In the genomic region with DNA sequence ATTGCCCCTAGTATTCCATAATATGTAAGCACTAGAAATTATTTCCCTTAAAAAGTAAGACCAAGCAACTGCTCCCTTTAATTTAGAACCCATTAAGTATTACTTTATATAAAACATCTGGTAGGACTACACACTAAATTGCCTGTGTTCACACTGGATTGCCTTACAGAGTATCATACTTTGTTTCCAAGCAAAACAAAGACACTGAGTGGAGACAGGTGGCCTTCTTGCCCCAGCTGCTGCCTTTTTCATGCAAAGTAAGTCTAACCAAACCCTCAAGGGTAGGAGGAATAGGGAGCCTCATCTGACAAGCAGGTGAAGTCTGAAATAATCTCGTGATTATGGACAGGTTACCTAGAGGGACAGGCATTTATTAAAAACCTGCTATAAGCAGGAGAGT, we compare ENCODE assay signal across 10 cellular contexts.
A peak's percentile ranks its signal among the peaks of the same experiment; 100 is the strongest.
DNase-seq lines count a peak whose midpoint lies in the region; ATAC-seq and TF ChIP-seq lines count a peak whose summit lies in the region.
"Had no signal": no experiment of that assay in that cellular context is flagged by ENCODE, and none has a peak within 500 bp of the region (broad histone marks: within the 10 kb centered on the region; RNA-seq: fewer than 3 reads in every experiment).

No MANE protein-coding gene starts in this region.

- H3K9me2 ChIP-seq in OCI-LY1 (ENCODE audit: low read depth, low read length): no peaks in the 10 kb centered on the region

- H3K4me3 ChIP-seq in OCI-LY1 (ENCODE audit: low read depth, low read length, poor library complexity, severe bottlenecking): peak overlapping the region; percentile 30

- DNase-seq in activated CD4-positive, alpha-beta T cell treated with anti-CD3 and anti-CD28 coated beads, Interleukin-2, amount 50 U/mL, for 48 hours: no peak
- DNase-seq in RKO (ENCODE audit: low spot score) (no peak), C1 segment of cervical spinal cord (lab: John Stamatoyannopoulos, UW) (no peak)
- DNase-seq in activated naive CD8-positive, alpha-beta T cell treated with anti-CD3 and anti-CD28 coated beads for 36 hours: no peak
- DNase-seq: CD8-positive, alpha-beta memory T cell; right cardiac atrium had no signal

- no peaks in the 10 kb centered on the region for H3F3A ChIP-seq in OCI-LY1 (ENCODE audit: insufficient read depth, low read length)

- H3K4me1 Mint-ChIP-seq in activated naive CD8-positive, alpha-beta T cell treated with anti-CD3 and anti-CD28 coated beads for 36 hours: no peaks in the 10 kb centered on the region
- H3K4me1 Mint-ChIP-seq: CD8-positive, alpha-beta memory T cell had no signal

- no peaks in the 10 kb centered on the region for H3K36me3 ChIP-seq in OCI-LY1 (ENCODE audit: insufficient read depth, low read length)

- H3K4me2 ChIP-seq in OCI-LY1 (ENCODE audit: low read length): peak overlapping the region; percentile 59

- no peak overlapping the region for H3K4me3 Mint-ChIP-seq in activated naive CD8-positive, alpha-beta T cell treated with anti-CD3 and anti-CD28 coated beads for 36 hours
- H3K4me3 Mint-ChIP-seq: CD8-positive, alpha-beta memory T cell had no signal

- H3K9me3 ChIP-seq in OCI-LY1 (ENCODE audit: low read length): no peaks in the 10 kb centered on the region

- no peaks in the 10 kb centered on the region for H4K20me1 ChIP-seq in OCI-LY1 (ENCODE audit: insufficient read depth, low read length)

- H3K79me2 ChIP-seq in OCI-LY1 (ENCODE audit: insufficient read depth, low read length): no peaks in the 10 kb centered on the region

- H3K9ac ChIP-seq in OCI-LY1 (ENCODE audit: low read length): peak overlapping the region; percentile 49

- peaks cover 27% of the 10 kb centered on the region for H3K27me3 Mint-ChIP-seq in activated naive CD8-positive, alpha-beta T cell treated with anti-CD3 and anti-CD28 coated beads for 36 hours

- no peaks in the 10 kb centered on the region for H3K36me3 Mint-ChIP-seq in activated naive CD8-positive, alpha-beta T cell treated with anti-CD3 and anti-CD28 coated beads for 36 hours
- H3K36me3 Mint-ChIP-seq: CD8-positive, alpha-beta memory T cell had no signal

- peaks cover 76% of the 10 kb centered on the region for H3K4me1 ChIP-seq in OCI-LY1 (ENCODE audit: insufficient read depth, low read length, severe bottlenecking)

- H3K9me3 Mint-ChIP-seq in activated naive CD8-positive, alpha-beta T cell treated with anti-CD3 and anti-CD28 coated beads for 36 hours: no peaks in the 10 kb centered on the region

- TF ChIP-seq CTCF in OCI-LY1 (IDR thresholded peaks at IDR 0.05; ENCODE audit: low read length): no peak

- H3K27ac ChIP-seq in OCI-LY1 (ENCODE audit: low read depth, low read length, poor library complexity, severe bottlenecking): peak overlapping the region; percentile 94

- H2AFZ ChIP-seq in OCI-LY1 (ENCODE audit: low read length): no peak overlapping the region

- ATAC-seq in GM18517 (IDR thresholded peaks at IDR 0.05; ENCODE audit: unreplicated experiment) (peak; percentile 90), HG02571 (IDR thresholded peaks at IDR 0.05; ENCODE audit: unreplicated experiment) (peak; percentile 99), HG03571 (IDR thresholded peaks at IDR 0.05; ENCODE audit: unreplicated experiment) (peak; percentile 61)
- ATAC-seq: right cardiac atrium had no signal

- H3K27me3 ChIP-seq in OCI-LY1 (ENCODE audit: insufficient read depth, low read length): no peaks in the 10 kb centered on the region

- H3K27ac Mint-ChIP-seq in activated naive CD8-positive, alpha-beta T cell treated with anti-CD3 and anti-CD28 coated beads for 36 hours: no peak overlapping the region
- H3K27ac Mint-ChIP-seq: CD8-positive, alpha-beta memory T cell had no signal
